ENCODE assay signal across 24 cellular contexts in genomic region chr10:4050061-4050460, GRCh38.
DNase-seq lines count a peak whose midpoint lies in the region; ATAC-seq and TF ChIP-seq lines count a peak whose summit lies in the region.
"Had no signal": no experiment of that assay in that cellular context is flagged by ENCODE, and none has a peak within 500 bp of the region (broad histone marks: within the 10 kb centered on the region; RNA-seq: fewer than 3 reads in every experiment).

No MANE protein-coding gene starts in this region.

- no peak for TF ChIP-seq CTCF in left ventricle myocardium inferior (IDR thresholded peaks at IDR 0.05; ENCODE audit: borderline replicate concordance)
- TF ChIP-seq CTCF in heart right ventricle (IDR thresholded peaks at IDR 0.05), result no peak
- TF ChIP-seq CTCF in gastroesophageal sphincter (IDR thresholded peaks at IDR 0.05), result no peak
- TF ChIP-seq CTCF in testis (IDR thresholded peaks at IDR 0.05), result no peak
- no peak for TF ChIP-seq CTCF in uterus (IDR thresholded peaks at IDR 0.05)

- TF ChIP-seq POLR2A in gastroesophageal sphincter (IDR thresholded peaks at IDR 0.05), result no peak
- no peak for TF ChIP-seq POLR2A in testis (IDR thresholded peaks at IDR 0.05)
- no peak for TF ChIP-seq POLR2A in uterus (IDR thresholded peaks at IDR 0.05)

- ATAC-seq in heart right ventricle (no peak), gastroesophageal sphincter (no peak), GM21423 (IDR thresholded peaks at IDR 0.05; ENCODE audit: unreplicated experiment) (no peak)

- H3K27ac ChIP-seq in left ventricle myocardium inferior (replicated peaks) (peak overlapping the region; percentile 85), heart right ventricle (no peak overlapping the region), gastroesophageal sphincter (peak overlapping the region in 3 of 4 donors; percentile 27 to 72 (median 68)), testis (peak overlapping the region; percentile 60 to 82), uterus (peak overlapping the region; percentile 78 to 87)

- no peaks in the 10 kb centered on the region for H3K36me3 ChIP-seq in left ventricle myocardium inferior
- no peaks in the 10 kb centered on the region for H3K36me3 ChIP-seq in heart right ventricle
- H3K36me3 ChIP-seq in gastroesophageal sphincter, result no peaks in the 10 kb centered on the region
- H3K36me3 ChIP-seq in testis (ENCODE audit: low read depth, missing control alignments), result no peaks in the 10 kb centered on the region
- no peaks in the 10 kb centered on the region for H3K36me3 ChIP-seq in uterus
- H3K36me3 ChIP-seq: HAP-1 had no signal

- H3K4me1 ChIP-seq in left ventricle myocardium inferior, result peaks cover 18% of the 10 kb centered on the region
- H3K4me1 ChIP-seq in heart right ventricle, result peaks cover 0 to 32% (median 13%) of the 10 kb centered on the region in 9 donors
- peaks cover 2 to 46% (median 4%) of the 10 kb centered on the region in 3 donors for H3K4me1 ChIP-seq in gastroesophageal sphincter
- peaks cover 15% of the 10 kb centered on the region for H3K4me1 ChIP-seq in testis
- peaks cover 0 to 4% of the 10 kb centered on the region in 2 donors for H3K4me1 ChIP-seq in uterus
- H3K4me1 ChIP-seq: HAP-1 had no signal

- H3K9me3 ChIP-seq in left ventricle myocardium inferior (replicated peaks), result no peaks in the 10 kb centered on the region
- no peaks in the 10 kb centered on the region for H3K9me3 ChIP-seq in heart right ventricle
- H3K9me3 ChIP-seq in gastroesophageal sphincter, result no peaks in the 10 kb centered on the region
- no peaks in the 10 kb centered on the region for H3K9me3 ChIP-seq in testis
- no peaks in the 10 kb centered on the region for H3K9me3 ChIP-seq in uterus
- H3K9me3 ChIP-seq: HAP-1, SK-N-SH had no signal

- intact Hi-C loops in left ventricle myocardium inferior (cut with micrococcal nuclease) (no loop called here), heart right ventricle (cut with DNase I) (no loop called here), testis (cut with DNase I; ENCODE audit: low total_unique reads) (no loop called here), uterus (cut with DNase I; ENCODE audit: low total_unique reads) (no loop called here)

- 83 to 96% methylated on average over 4 of the region's 4 CpGs for WGBS in heart right ventricle, 2 donors
- 100% methylated on average over 4 of the region's 4 CpGs for WGBS in gastroesophageal sphincter (ENCODE audit: low coverage in 1 of 2), 2 donors
- 84 to 89% methylated on average over 4 of the region's 4 CpGs for WGBS in testis, 2 donors

- DNase-seq in left ventricle myocardium inferior, result no peak
- DNase-seq in heart right ventricle, result no peak
- no peak for DNase-seq in testis
- DNase-seq in uterus, result no peak
- DNase-seq in NCI-H446 treated with DMSO at 0.1 percent for 48 hours (lab: John Stamatoyannopoulos, UW), result no peak
- DNase-seq in GDM1 (lab: John Stamatoyannopoulos, UW), result no peak
- DNase-seq: 8988T, ACHN, Calu3, DMS153, DND-41, GOT3, HFFc6, NCI-H1092, NCI-H1417 treated with DMSO at 0.1 percent for 48 hours, NCI-H1694 treated with DMSO at 0.1 percent for 48 hours, NCI-H2081, NCI-H345, NCI-H524 treated with DMSO at 0.1 percent for 48 hours, NCI-H774, SK-N-SH had no signal

- H3K27me3 ChIP-seq in left ventricle myocardium inferior (ENCODE audit: low read depth) (no peaks in the 10 kb centered on the region), heart right ventricle (no peaks in the 10 kb centered on the region), gastroesophageal sphincter (no peaks in the 10 kb centered on the region), testis (no peaks in the 10 kb centered on the region), uterus (no peaks in the 10 kb centered on the region)

- no peak overlapping the region for H3K4me3 ChIP-seq in left ventricle myocardium inferior
- H3K4me3 ChIP-seq in heart right ventricle, result no peak overlapping the region
- H3K4me3 ChIP-seq in gastroesophageal sphincter, result no peak overlapping the region
- no peak overlapping the region for H3K4me3 ChIP-seq in testis
- H3K4me3 ChIP-seq in uterus, result no peak overlapping the region
- H3K4me3 ChIP-seq: HAP-1 had no signal

- no peak for TF ChIP-seq EP300 in gastroesophageal sphincter (IDR thresholded peaks at IDR 0.05)

Comparison
In these comparisons a context has a peak if more than half of its experiments do, and no peak if none do; other contexts are left out.
1. H3K27ac ChIP-seq: peak in left ventricle myocardium inferior (single experiment), gastroesophageal sphincter (3 of 4), testis (2 of 2) and uterus (2 of 2); none in heart right ventricle (0 of 10).